Comparison of ENCODE assay signal across 10 cellular contexts in the genomic region with DNA sequence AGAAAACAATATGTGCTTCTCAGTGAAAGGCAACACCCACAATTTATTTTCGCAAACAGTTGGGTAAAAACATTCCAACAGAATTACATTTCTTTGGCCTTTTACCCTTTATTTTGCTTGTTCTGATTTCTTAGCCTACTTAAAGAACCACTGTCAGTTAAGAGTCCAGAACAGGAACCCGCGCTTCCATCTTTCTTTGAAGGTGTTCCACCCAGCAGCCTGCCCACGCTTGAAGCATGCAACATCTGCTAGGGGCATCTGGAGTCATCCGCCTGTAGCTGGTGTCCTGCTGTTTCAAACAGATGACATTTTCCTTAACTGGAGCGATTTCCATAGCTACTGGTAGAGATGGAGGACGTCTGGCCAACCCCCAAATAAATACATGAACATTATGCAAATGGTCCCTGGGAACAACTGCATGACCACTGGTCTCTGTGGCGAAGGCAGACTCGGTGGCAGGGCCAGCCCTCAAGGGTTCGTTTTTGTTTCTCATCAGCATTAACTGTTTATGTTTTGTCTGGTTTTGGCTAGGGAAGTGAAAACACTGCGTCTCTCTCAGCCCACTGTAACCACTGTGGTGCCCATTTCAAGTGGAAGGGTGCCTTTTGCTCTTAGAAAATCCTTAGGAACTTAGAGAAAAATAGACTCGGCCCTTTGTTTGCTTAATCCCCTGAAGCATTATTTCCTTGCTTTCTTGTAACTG. TPM values are rescaled to one million over a fixed set of nuclear protein-coding genes. Genes with fewer than 3 reads are reported as not detected.
DNase-seq lines count a peak whose midpoint lies in the region; ATAC-seq and TF ChIP-seq lines count a peak whose summit lies in the region.
"Had no signal": no experiment of that assay in that cellular context is flagged by ENCODE, and none has a peak within 500 bp of the region (broad histone marks: within the 10 kb centered on the region; RNA-seq: fewer than 3 reads in every experiment).

No MANE protein-coding gene starts in this region.

- TF ChIP-seq EP300 in gastroesophageal sphincter (IDR thresholded peaks at IDR 0.05) = no peak

- TF ChIP-seq POLR2A in gastroesophageal sphincter (IDR thresholded peaks at IDR 0.05) = no peak

- ATAC-seq in GM21515 (IDR thresholded peaks at IDR 0.05; ENCODE audit: unreplicated experiment) (peak; percentile 88), gastroesophageal sphincter (peak; percentile 17)
- ATAC-seq: foreskin keratinocyte had no signal

- in situ Hi-C loops in Caki2 (cut with HindIII; ENCODE audit: low pct_unique_long_range_greater_than_20kb, low sequenced_read_pairs) (no loop called here), G401 (cut with HindIII; ENCODE audit: low sequenced_read_pairs) (no loop called here)

- no peak for TF ChIP-seq CTCF in gastroesophageal sphincter (IDR thresholded peaks at IDR 0.05)

- H3K9me3 ChIP-seq in gastroesophageal sphincter = no peaks in the 10 kb centered on the region

- peak overlapping the region; percentile 74 to 78 (median 76) for H3K27ac ChIP-seq in gastroesophageal sphincter
- H3K27ac ChIP-seq: foreskin keratinocyte had no signal

- peaks cover 0 to 63% of the 10 kb centered on the region in 2 donors for H3K36me3 ChIP-seq in gastroesophageal sphincter

- H3K4me1 ChIP-seq in gastroesophageal sphincter = peaks cover 24 to 79% (median 34%) of the 10 kb centered on the region in 3 donors

- 48 to 50% methylated on average over 6 to 9 of the region's 12 CpGs for WGBS in gastroesophageal sphincter (ENCODE audit: low coverage in 1 of 2), 2 donors

- H3K27me3 ChIP-seq in gastroesophageal sphincter = no peaks in the 10 kb centered on the region
- H3K27me3 ChIP-seq: foreskin keratinocyte had no signal

- H3K4me3 ChIP-seq in gastroesophageal sphincter = peak overlapping the region in 1 of 2 donors; percentile 3

- DNase-seq in Caki2 (ENCODE audit: low read depth) (peak; percentile 9), MV-4-11 (lab: John Stamatoyannopoulos, UW) (peak; percentile 32), NCI-H226 (no peak), KG1 (lab: John Stamatoyannopoulos, UW) (no peak), G401 (ENCODE audit: low spot score) (no peak), HUDEP-2 (lab: John Stamatoyannopoulos, UW; ENCODE audit: unreplicated experiment in 76 of 76) (no peak)
- DNase-seq: foreskin keratinocyte; stimulated activated CD8-positive, alpha-beta memory T cell treated with anti-CD3 and anti-CD28 coated beads, Interleukin-4, amount 100 ng/mL, for 48 hours had no signal

RNA-seq across cellular contexts. Expression of a gene that starts 51.6 kb away (rescaled TPM):
- total RNA-seq in Caki2 (2014; rRNA removed; shearing (Covaris generic); ENCODE audit: low replicate concordance) = 12.0 and 12.4 TPM in 2 replicates
- total RNA-seq in gastroesophageal sphincter = 100 to 1,000 TPM; 240 to 305 (median 265) TPM
- total RNA-seq in G401 (2014; rRNA removed; shearing (Covaris generic)) = 2.3 and 2.6 TPM in 2 replicates
- total RNA-seq: foreskin keratinocyte had no signal

Comparison
In these comparisons a context has a peak if more than half of its experiments do, and no peak if none do; other contexts are left out.
1. DNase-seq: peak in Caki2 (single experiment) and MV-4-11 (single experiment); none in NCI-H226 (single experiment), KG1 (single experiment), G401 (single experiment) and HUDEP-2 (0 of 76).
2. RNA of a gene that starts 51.6 kb away (total RNA-seq): 240 to 305 TPM in gastroesophageal sphincter; 12.0 to 12.4 TPM in Caki2 and 2.3 to 2.6 TPM in G401; every median in the first group is over 10 times any median in the second.